Comparison of ENCODE assay signal across 29 cellular contexts in the genomic region with DNA sequence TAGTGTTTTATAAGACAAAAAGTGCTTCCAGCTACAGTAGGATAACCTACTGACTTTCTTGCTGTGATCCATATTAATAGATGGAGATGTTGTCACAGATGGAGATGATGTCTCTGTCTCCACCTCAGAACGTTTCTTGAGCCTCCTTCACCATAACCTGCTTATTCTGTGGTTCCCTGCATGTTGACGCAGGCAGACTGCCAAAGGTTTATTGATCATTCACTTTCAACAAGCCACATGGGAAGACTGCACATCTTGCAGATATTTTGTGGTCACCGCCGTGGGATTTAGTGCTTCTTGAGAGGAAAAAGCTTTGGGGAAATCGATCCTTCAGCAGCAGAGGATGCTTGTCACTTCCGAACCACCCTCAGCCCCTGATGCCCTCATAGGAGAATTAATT.
"Had no signal": no experiment of that assay in that cellular context is flagged by ENCODE, and none has a peak within 500 bp of the region (broad histone marks: within the 10 kb centered on the region; RNA-seq: fewer than 3 reads in every experiment).

No MANE protein-coding gene starts in this region.

- H3K36me3 ChIP-seq: ascending aorta, Peyer's patch, SJCRH30 had no signal

- H3K27me3 Mint-ChIP-seq: activated CD8-positive, alpha-beta memory T cell treated with anti-CD3 and anti-CD28 coated beads, Interleukin-2, amount 10 ng/mL, durations not matched to agents 7 days and 5 days; activated naive CD8-positive, alpha-beta T cell treated with anti-CD3 and anti-CD28 coated beads, Interleukin-2, amount 50 U/mL, for 24 hours had no signal

- H3K9me3 ChIP-seq: ascending aorta, Peyer's patch, SJCRH30, SK-N-SH had no signal

- H3K4me1 Mint-ChIP-seq: activated CD8-positive, alpha-beta memory T cell treated with anti-CD3 and anti-CD28 coated beads, Interleukin-2, amount 10 ng/mL, durations not matched to agents 7 days and 5 days; activated naive CD8-positive, alpha-beta T cell treated with anti-CD3 and anti-CD28 coated beads, Interleukin-2, amount 50 U/mL, for 24 hours; WTC11 had no signal

- H3K4me3 Mint-ChIP-seq: activated CD8-positive, alpha-beta memory T cell treated with anti-CD3 and anti-CD28 coated beads, Interleukin-2, amount 10 ng/mL, durations not matched to agents 7 days and 5 days; activated naive CD8-positive, alpha-beta T cell treated with anti-CD3 and anti-CD28 coated beads, Interleukin-2, amount 50 U/mL, for 24 hours; activated T-cell treated with anti-CD3 and anti-CD28 coated beads, Interleukin-2, amount 50 U/mL, for 4 hours; WTC11 had no signal

- H3K27ac Mint-ChIP-seq: activated CD8-positive, alpha-beta memory T cell treated with anti-CD3 and anti-CD28 coated beads, Interleukin-2, amount 10 ng/mL, durations not matched to agents 7 days and 5 days; activated naive CD4-positive, alpha-beta T cell treated with anti-CD3 and anti-CD28 coated beads, Interleukin-2, amount 50 U/mL, for 72 hours; activated naive CD8-positive, alpha-beta T cell treated with anti-CD3 and anti-CD28 coated beads, Interleukin-2, amount 50 U/mL, for 24 hours; WTC11 had no signal

- ATAC-seq: activated CD8-positive, alpha-beta memory T cell treated with anti-CD3 and anti-CD28 coated beads, Interleukin-2, amount 10 ng/mL, durations not matched to agents 7 days and 5 days; activated naive CD4-positive, alpha-beta T cell treated with anti-CD3 and anti-CD28 coated beads, Interleukin-2, amount 50 U/mL, for 72 hours; activated naive CD8-positive, alpha-beta T cell treated with anti-CD3 and anti-CD28 coated beads, Interleukin-2, amount 50 U/mL, for 24 hours; activated T-cell treated with anti-CD3 and anti-CD28 coated beads, Interleukin-2, amount 50 U/mL, for 4 hours; WTC11 had no signal

- H3K4me3 ChIP-seq: ascending aorta, Peyer's patch, SJCRH30 had no signal

- H3K36me3 Mint-ChIP-seq: activated CD8-positive, alpha-beta memory T cell treated with anti-CD3 and anti-CD28 coated beads, Interleukin-2, amount 10 ng/mL, durations not matched to agents 7 days and 5 days; activated naive CD4-positive, alpha-beta T cell treated with anti-CD3 and anti-CD28 coated beads, Interleukin-2, amount 50 U/mL, for 72 hours had no signal

- H3K4me1 ChIP-seq: ascending aorta, Peyer's patch, SJCRH30 had no signal

- H3K27me3 ChIP-seq: ascending aorta, Peyer's patch, SJCRH30 had no signal

- H3K27ac ChIP-seq: ascending aorta, Peyer's patch, RWPE1, SJCRH30 had no signal

- DNase-seq: activated CD4-positive, alpha-beta T cell treated with anti-CD3 and anti-CD28 coated beads for 48 hours; activated CD4-positive, alpha-beta T cell treated with anti-CD3 and anti-CD28 coated beads, Interleukin-2, amount 50 U/mL, for 48 hours; activated CD4-positive, CD25-positive, alpha-beta regulatory T cell treated with anti-CD3 and anti-CD28 coated beads, Interleukin-2, amount 50 U/mL, for 72 hours; activated CD8-positive, alpha-beta memory T cell treated with anti-CD3 and anti-CD28 coated beads, Interleukin-2, amount 10 ng/mL, durations not matched to agents 7 days and 5 days; activated effector memory CD4-positive, alpha-beta T cell treated with anti-CD3 and anti-CD28 coated beads, Interleukin-2, amount 50 U/mL, for 16 hours; activated naive CD4-positive, alpha-beta T cell treated with Interleukin-2 at 50 U/mL for 16 hours; activated naive CD8-positive, alpha-beta T cell treated with anti-CD3 and anti-CD28 coated beads, Interleukin-2, amount 50 U/mL, for 24 hours; activated T-cell treated with anti-CD3 and anti-CD28 coated beads, Interleukin-2, amount 50 U/mL, for 4 hours; amniotic stem cell; caudate nucleus; IMR-90; Kasumi-1; KBM-7; NCI-H1092; NCI-H1417 treated with DMSO at 0.1 percent for 48 hours; NCI-H1694; NCI-H2029; NCI-H2107; NCI-H526 treated with DMSO at 0.1 percent for 48 hours; NK-92 treated with Interleukin-12 subunit alpha and Interleukin-12 subunit beta, amount 100 ng/mL, for 24 hours; OCI-M1; Peyer's patch; Right ventricle myocardium superior; SJCRH30; SK-N-SH had no signal
